8 cellular contexts compared by ENCODE assay signal in the genomic region with DNA sequence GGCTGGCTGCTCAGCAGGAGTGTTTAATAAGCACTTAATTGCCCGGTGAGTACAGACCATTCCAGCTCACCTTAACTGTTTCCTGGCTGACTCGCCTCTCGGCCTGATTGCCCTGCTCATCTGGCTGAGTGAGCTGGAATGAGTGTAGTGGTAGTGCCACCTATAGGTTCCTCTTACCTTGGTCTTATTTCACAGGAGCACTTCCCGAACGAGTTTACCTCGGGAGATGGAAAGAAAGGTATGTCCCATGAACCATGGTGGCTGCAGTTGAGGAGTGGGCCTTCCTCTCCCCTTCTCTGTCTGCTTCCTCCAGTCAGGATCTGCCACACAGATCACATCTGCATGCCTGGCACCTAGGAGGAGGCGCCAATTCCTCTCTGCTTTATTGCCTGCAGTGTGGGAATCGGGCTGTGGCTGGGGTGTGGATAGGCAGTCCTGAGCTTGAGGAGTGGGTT. TPM values are rescaled to one million over a fixed set of nuclear protein-coding genes. Genes with fewer than 3 reads are reported as not detected.
DNase-seq lines count a peak whose midpoint lies in the region; ATAC-seq, FAIRE-seq and TF ChIP-seq lines count a peak whose summit lies in the region.

No MANE protein-coding gene starts in this region.

- peak overlapping the region; percentile 0 for H3K9ac ChIP-seq in mesenchymal stem cell (ENCODE audit: low read length)

- H3K4ac ChIP-seq in mesenchymal stem cell (ENCODE audit: low read depth in 1 of 2, low read length in 2 of 2) = no peak overlapping the region

- POLR2A ChIA-PET in AG04450 (lab: Yijun Ruan, JAX) = no interaction called here

- CTCF ChIA-PET in AG04450 (lab: Charles Lee) = interaction anchor here (0.6 to 1.7 kb wide), 9 partner anchors 8 to 198 kb away, joined by 3 to 6 read pairs (median 5); no protein-coding TSS in a partner anchor

- no peak overlapping the region for H3K27ac Mint-ChIP-seq in T-helper 17 cell
- no peak overlapping the region for H3K27ac Mint-ChIP-seq in chondrocyte (ENCODE audit: unreplicated experiment)

- H3K36me3 Mint-ChIP-seq in T-helper 17 cell (ENCODE audit: low read depth) (no peaks in the 10 kb centered on the region), chondrocyte (ENCODE audit: low read depth) (no peaks in the 10 kb centered on the region)

- H3K4me3 Mint-ChIP-seq in T-helper 17 cell (no peak overlapping the region), chondrocyte (ENCODE audit: unreplicated experiment) (no peak overlapping the region)

- no peak overlapping the region for H3K23ac ChIP-seq in mesenchymal stem cell (ENCODE audit: low read length in 2 of 2)

- H3K4me1 Mint-ChIP-seq in T-helper 17 cell (peaks cover 10% of the 10 kb centered on the region), chondrocyte (ENCODE audit: low read depth) (peaks cover 14% of the 10 kb centered on the region)

- no peak for DNase-seq in AG04450 (ENCODE audit: low read depth, low spot score)
- peak; percentile 66 for DNase-seq in GM13977 (ENCODE audit: low spot score)
- DNase-seq in NCI-H1694 (lab: John Stamatoyannopoulos, UW) = peak; percentile 44
- DNase-seq in T-helper 17 cell = no peak
- no peak for DNase-seq in chondrocyte (ENCODE audit: low spot score)
- DNase-seq in mesenchymal stem cell = peak; percentile 53
- peak; percentile 89 for DNase-seq in urothelium cell line (ENCODE audit: low spot score)

- no peak overlapping the region for H2AK5ac ChIP-seq in mesenchymal stem cell (ENCODE audit: low read length, severe bottlenecking)

- H3K36me3 ChIP-seq in mesenchymal stem cell (ENCODE audit: control insufficient read depth in 1 of 2, insufficient read depth in 2 of 2, low read depth in 1 of 2, low read length in 2 of 2) = no peaks in the 10 kb centered on the region

- 32% methylated on average over 8 of the region's 8 CpGs for WGBS in mesenchymal stem cell

- H2BK120ac ChIP-seq in mesenchymal stem cell (ENCODE audit: low read depth, low read length) = no peak overlapping the region

- H3K27me3 ChIP-seq in AG04450 (ENCODE audit: control insufficient read depth, insufficient read depth, low read length) (peaks cover 6% of the 10 kb centered on the region), mesenchymal stem cell (ENCODE audit: control insufficient read depth in 1 of 2, insufficient read depth in 1 of 2, low read length in 2 of 2) (peaks cover 0 to 4% of the 10 kb centered on the region in 2 experiments)

- H2BK5ac ChIP-seq in mesenchymal stem cell (ENCODE audit: low read depth, low read length, poor library complexity, severe bottlenecking) = no peak overlapping the region

- in situ Hi-C loops in GM13977 (cut with MboI; ENCODE audit: low pct_unique_long_range_greater_than_20kb, low sequenced_read_pairs, unreplicated experiment) = loop anchor here (10.0 kb wide), 1 partner anchor 197 kb away; no protein-coding TSS in a partner anchor

- peaks cover 8% of the 10 kb centered on the region for H3K4me1 ChIP-seq in mesenchymal stem cell (ENCODE audit: control insufficient read depth, insufficient read depth, low read depth, low read length)

- no peaks in the 10 kb centered on the region for H3K79me1 ChIP-seq in mesenchymal stem cell (replicated peaks; ENCODE audit: low read length, poor library complexity, severe bottlenecking)

- peak; percentile 51 for TF ChIP-seq CTCF in AG04450 (IDR thresholded peaks at IDR 0.05; ENCODE audit: low read depth, low read length)
- peak; percentile 66 for TF ChIP-seq CTCF in GM13977 (IDR thresholded peaks at IDR 0.05; ENCODE audit: extremely low read depth, insufficient read depth, missing control alignments)
- TF ChIP-seq CTCF in chondrocyte (IDR thresholded peaks at IDR 0.05) = peak; percentile 84

- H3K4me3 ChIP-seq in AG04450 (ENCODE audit: low read depth, low read length) (no peak overlapping the region), mesenchymal stem cell (ENCODE audit: insufficient read depth in 1 of 2, low read depth in 1 of 2, low read length in 2 of 2) (no peak overlapping the region)

- no peak overlapping the region for H3K27ac ChIP-seq in AG04450 (ENCODE audit: low read depth, low read length)
- no peak overlapping the region for H3K27ac ChIP-seq in mesenchymal stem cell (ENCODE audit: low read length, poor library complexity, severe bottlenecking)

- FAIRE-seq in urothelium cell line (lab: Jason Lieb, UNC) = peak; percentile 98

- H4K8ac ChIP-seq in mesenchymal stem cell (ENCODE audit: low read length) = no peak overlapping the region

- no peak overlapping the region for H3K4me2 ChIP-seq in mesenchymal stem cell (ENCODE audit: low read length, poor library complexity, severe bottlenecking)

- H2BK15ac ChIP-seq in mesenchymal stem cell (ENCODE audit: low read depth, poor library complexity, severe bottlenecking) = no peak overlapping the region

- H3K9me3 ChIP-seq in AG04450 (ENCODE audit: control insufficient read depth, insufficient read depth, low read length) = no peaks in the 10 kb centered on the region
- no peaks in the 10 kb centered on the region for H3K9me3 ChIP-seq in T-helper 17 cell (ENCODE audit: control insufficient read depth, low read length, poor library complexity, severe bottlenecking)
- H3K9me3 ChIP-seq in mesenchymal stem cell (ENCODE audit: control insufficient read depth, low read length) = no peaks in the 10 kb centered on the region

- H3K14ac ChIP-seq in mesenchymal stem cell (ENCODE audit: low read length in 2 of 2) = peak overlapping the region in 1 of 2 experiments; percentile 45

- ATAC-seq in T-helper 17 cell = peak; percentile 27
- no peak for ATAC-seq in HG03045 (IDR thresholded peaks at IDR 0.05; ENCODE audit: unreplicated experiment)

- no peak overlapping the region for H2AFZ ChIP-seq in mesenchymal stem cell (ENCODE audit: low read depth, low read length)

- no peak overlapping the region for H3K18ac ChIP-seq in mesenchymal stem cell (ENCODE audit: low read depth in 1 of 2, low read length in 2 of 2)

- peak overlapping the region in 1 of 2 experiments; percentile 61 for H2BK12ac ChIP-seq in mesenchymal stem cell (ENCODE audit: low read length in 2 of 2)

- H3K27me3 Mint-ChIP-seq in T-helper 17 cell (peaks cover 5% of the 10 kb centered on the region), chondrocyte (ENCODE audit: low read depth) (no peaks in the 10 kb centered on the region)

- no peak overlapping the region for H4K91ac ChIP-seq in mesenchymal stem cell (ENCODE audit: low read length)

- H3K9me3 Mint-ChIP-seq in chondrocyte (ENCODE audit: low read depth) = no peaks in the 10 kb centered on the region

RNA-seq across cellular contexts. Expression of gene UPB1, which starts 26.7 kb away (rescaled TPM):
- polyA plus RNA-seq in AG04450 (2011; rRNA removed) = not detected in 2 replicates
- polyA minus RNA-seq in AG04450 (2011; rRNA and poly(A)+ RNA removed) = 0.05 TPM in 1 of 2 replicates, not detected in the other
- total RNA-seq in T-helper 17 cell = 1 to 10 TPM; 1.5 to 2.8 TPM
- total RNA-seq in chondrocyte = 0.15 to 0.31 TPM (median 0.18 TPM) in 3 replicates
- 0.06 TPM for polyA plus RNA-seq in mesenchymal stem cell (2013, experiment 1 of 2)
- polyA plus RNA-seq in mesenchymal stem cell (2013, experiment 2 of 2) = 0.04 TPM

RNA-seq across cellular contexts. Expression of gene GUCD1, which starts 33.1 kb away (rescaled TPM):
- 52.1 and 73.4 TPM in 2 replicates for polyA plus RNA-seq in AG04450 (2011; rRNA removed)
- 107 and 149 TPM in 2 replicates for polyA minus RNA-seq in AG04450 (2011; rRNA and poly(A)+ RNA removed)
- total RNA-seq in T-helper 17 cell (10 to 100 TPM; 58.4 to 96.3 TPM), chondrocyte (77.3 to 84.7 TPM (median 77.9 TPM) in 3 replicates)
- polyA plus RNA-seq in mesenchymal stem cell (2013, experiment 1 of 2) = 72.5 TPM
- 69.0 TPM for polyA plus RNA-seq in mesenchymal stem cell (2013, experiment 2 of 2)

RNA-seq across cellular contexts. Expression of gene SNRPD3, which starts 34.0 kb away (rescaled TPM):
- polyA plus RNA-seq in AG04450 (2011; rRNA removed) = 187 and 238 TPM in 2 replicates
- polyA minus RNA-seq in AG04450 (2011; rRNA and poly(A)+ RNA removed) = 161 and 210 TPM in 2 replicates
- total RNA-seq in T-helper 17 cell (10 to 100 TPM; 35.2 to 41.2 TPM), chondrocyte (59.3 to 84.8 TPM (median 63.9 TPM) in 3 replicates)
- 65.6 TPM for polyA plus RNA-seq in mesenchymal stem cell (2013, experiment 1 of 2)
- 63.3 TPM for polyA plus RNA-seq in mesenchymal stem cell (2013, experiment 2 of 2)

Comparison
In these comparisons a context has a peak if more than half of its experiments do, and no peak if none do; other contexts are left out.
1. DNase-seq: peak in GM13977 (single experiment), NCI-H1694 (single experiment), mesenchymal stem cell (single experiment) and urothelium cell line (single experiment); none in AG04450 (single experiment), T-helper 17 cell (0 of 3) and chondrocyte (single experiment).
2. Peak in every context shown above with its lines, with median percentiles within 50 percentile points of each other: CTCF ChIP-seq.